8 cellular contexts compared by ENCODE assay signal in genomic region chr1:36088577-36089392, GRCh38. TPM values are rescaled to one million over a fixed set of nuclear protein-coding genes. Genes with fewer than 3 reads are reported as not detected.
DNase-seq lines count a peak whose midpoint lies in the region; ATAC-seq, FAIRE-seq and TF ChIP-seq lines count a peak whose summit lies in the region.

A gene with protein sequence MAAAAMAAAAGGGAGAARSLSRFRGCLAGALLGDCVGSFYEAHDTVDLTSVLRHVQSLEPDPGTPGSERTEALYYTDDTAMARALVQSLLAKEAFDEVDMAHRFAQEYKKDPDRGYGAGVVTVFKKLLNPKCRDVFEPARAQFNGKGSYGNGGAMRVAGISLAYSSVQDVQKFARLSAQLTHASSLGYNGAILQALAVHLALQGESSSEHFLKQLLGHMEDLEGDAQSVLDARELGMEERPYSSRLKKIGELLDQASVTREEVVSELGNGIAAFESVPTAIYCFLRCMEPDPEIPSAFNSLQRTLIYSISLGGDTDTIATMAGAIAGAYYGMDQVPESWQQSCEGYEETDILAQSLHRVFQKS (plus strand): TSS chr1:36088892. CDS start chr1:36088905, 13 bp downstream.

- H3K36me3 ChIP-seq in keratinocyte (ENCODE audit: control insufficient read depth in 2 of 2, extremely low read depth in 1 of 2, insufficient read depth in 2 of 2, low read length in 2 of 2) = peaks cover 24 to 35% of the 10 kb centered on the region in 2 experiments

- FAIRE-seq in keratinocyte (lab: Jason Lieb, UNC) = no peak

- H3K4me3 Mint-ChIP-seq in central memory CD8-positive, alpha-beta T cell = peak within 1 kb of the TSS; percentile 87

- no peaks in the 10 kb centered on the region for H3K9me1 ChIP-seq in keratinocyte (ENCODE audit: control insufficient read depth, extremely low read depth, insufficient read depth, low read length)

- peak within 1 kb of the TSS; percentile 77 to 98 (median 92) for H3K4me3 ChIP-seq in keratinocyte (ENCODE audit: control insufficient read depth in 2 of 3, extremely low read depth in 1 of 3, insufficient read depth in 2 of 3, low read depth in 1 of 3, low read length in 3 of 3)

- H3K79me2 ChIP-seq in keratinocyte (ENCODE audit: control insufficient read depth, insufficient read depth, low read length) = peaks cover 34% of the 10 kb centered on the region

- peak within 1 kb of the TSS; percentile 90 for H3K9ac ChIP-seq in keratinocyte (ENCODE audit: control insufficient read depth, extremely low read depth, insufficient read depth, low read length)

- no peaks in the 10 kb centered on the region for H3K9me3 ChIP-seq in keratinocyte (ENCODE audit: control insufficient read depth, low read depth, low read length)

- H3K4me1 ChIP-seq in keratinocyte (ENCODE audit: control insufficient read depth, extremely low read depth, insufficient read depth, low read length) = peaks cover 16% of the 10 kb centered on the region

- H3K4me1 Mint-ChIP-seq in central memory CD8-positive, alpha-beta T cell = peaks cover 22% of the 10 kb centered on the region

- H3K27me3 Mint-ChIP-seq in central memory CD8-positive, alpha-beta T cell = peaks cover 17% of the 10 kb centered on the region

- H3K27ac ChIP-seq in keratinocyte (ENCODE audit: control insufficient read depth, insufficient read depth, low read length) = peak within 1 kb of the TSS; percentile 85

- H3K4me2 ChIP-seq in keratinocyte (ENCODE audit: control insufficient read depth, extremely low read depth, insufficient read depth, low read depth, low read length) = peak within 1 kb of the TSS; percentile 100

- peaks cover 5% of the 10 kb centered on the region for H3K36me3 Mint-ChIP-seq in central memory CD8-positive, alpha-beta T cell (ENCODE audit: insufficient read depth)

- H3K9me3 Mint-ChIP-seq in central memory CD8-positive, alpha-beta T cell = no peaks in the 10 kb centered on the region

- H2AFZ ChIP-seq in keratinocyte (ENCODE audit: control insufficient read depth, low read length) = peak within 1 kb of the TSS; percentile 95

- TF ChIP-seq CTCF in keratinocyte (optimal IDR thresholded peaks at IDR 0.05 in 1 of 3, IDR thresholded peaks at IDR 0.05 in 1 of 3, conservative IDR thresholded peaks at IDR 0.05 in 1 of 3; ENCODE audit: extremely low read depth in 1 of 3, insufficient read depth in 2 of 3, low read length in 3 of 3) = peak; percentile 90 to 98 (median 97)

- no peaks in the 10 kb centered on the region for H3K27me3 ChIP-seq in keratinocyte (ENCODE audit: control insufficient read depth, extremely low read depth, insufficient read depth, low read length)

- DNase-seq in Ammon's horn (ENCODE audit: low spot score) (peak; percentile 91), NCI-H345 treated with DMSO at 0.1 percent for 48 hours (lab: John Stamatoyannopoulos, UW; ENCODE audit: unreplicated experiment) (peak; percentile 78), keratinocyte (ENCODE audit: low read depth, low spot score) (peak; percentile 50)
- DNase-seq in central memory CD8-positive, alpha-beta T cell (ENCODE audit: low spot score in 2 of 2) = peak; percentile 78 to 82
- peak; percentile 85 to 89 (median 89) for DNase-seq in stimulated activated CD4-positive, alpha-beta T cell treated with anti-CD3 and anti-CD28 coated beads, Interleukin-12 subunit alpha, Interleukin-12 subunit beta, amount 100 ng/mL, for 48 hours (ENCODE audit: low read depth in 2 of 3, low spot score in 1 of 3)

- peak within 1 kb of the TSS; percentile 90 for H3K27ac Mint-ChIP-seq in central memory CD8-positive, alpha-beta T cell (ENCODE audit: low read depth)

- H4K20me1 ChIP-seq in keratinocyte (ENCODE audit: control insufficient read depth, extremely low read depth, insufficient read depth, low read length) = no peaks in the 10 kb centered on the region

- dilution Hi-C loops in keratinocyte (cut with MboI; ENCODE audit: extremely low pct_ligation_motif_present, low sequenced_read_pairs) = no loop called here

- ATAC-seq in GM19035 (IDR thresholded peaks at IDR 0.05; ENCODE audit: unreplicated experiment) = peak; percentile 86
- peak; percentile 75 for ATAC-seq in HG03342 (IDR thresholded peaks at IDR 0.05; ENCODE audit: unreplicated experiment)
- peak; percentile 90 to 92 for ATAC-seq in activated CD4-positive, CD25-positive, alpha-beta regulatory T cell treated with anti-CD3 and anti-CD28 coated beads, Interleukin-2, amount 50 U/mL, for 24 hours
- ATAC-seq in central memory CD8-positive, alpha-beta T cell (replicated peaks; ENCODE audit: extremely low read depth, poor library complexity, severe bottlenecking) = peak; percentile 95

RNA-seq across cellular contexts. Expression of the gene that starts here (rescaled TPM):
- polyA plus RNA-seq in keratinocyte = 33.1 to 47.6 TPM (median 42.6 TPM) in 3 replicates
- polyA plus RNA-seq in keratinocyte (2011; ENCODE audit: low read depth) = 15.2 TPM
- 30.2 and 35.9 TPM in 2 replicates for polyA plus RNA-seq in keratinocyte (2011; cell fraction: cytosol; rRNA removed)
- 33.6 and 38.0 TPM in 2 replicates for polyA plus RNA-seq in keratinocyte (2011; cell fraction: nucleus; rRNA removed)
- 32.2 and 40.8 TPM in 2 replicates for polyA plus RNA-seq in keratinocyte (2012; ENCODE audit: low replicate concordance)
- 20.9 to 33.1 TPM (median 30.5 TPM) in 3 replicates for polyA minus RNA-seq in keratinocyte
- polyA minus RNA-seq in keratinocyte (2011; cell fraction: cytosol; rRNA and poly(A)+ RNA removed) = 25.3 TPM
- polyA minus RNA-seq in keratinocyte (2011; cell fraction: nucleus; rRNA and poly(A)+ RNA removed) = 12.9 and 13.8 TPM in 2 replicates

Comparison
In these comparisons a context has a peak if more than half of its experiments do, and no peak if none do; other contexts are left out.
1. Peak in every context shown above with its lines: DNase-seq, ATAC-seq, H3K4me3 ChIP-seq and H3K27ac ChIP-seq.